8 cellular contexts compared by ENCODE assay signal in the genomic region with DNA sequence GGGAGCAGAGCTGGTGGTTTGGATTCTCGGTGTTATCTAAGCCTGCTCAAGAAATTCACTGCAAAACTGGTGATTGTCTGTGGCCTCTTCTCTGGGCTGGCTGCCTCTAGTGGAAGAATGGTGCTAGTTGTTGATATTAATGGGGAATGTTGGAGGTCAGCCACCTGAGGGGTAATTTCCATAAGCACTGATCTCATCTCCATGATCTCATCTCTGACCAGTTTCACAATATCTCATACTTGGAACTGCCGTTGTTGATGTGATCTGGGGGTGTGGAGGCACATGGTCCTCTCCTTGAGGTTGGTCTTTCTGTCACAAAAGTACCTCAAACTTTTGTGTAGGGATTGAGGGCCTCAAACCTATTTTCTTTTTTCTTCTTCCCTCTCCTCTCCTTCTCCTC.
A peak's percentile ranks its signal among the peaks of the same experiment; 100 is the strongest.
DNase-seq lines count a peak whose midpoint lies in the region; ATAC-seq and TF ChIP-seq lines count a peak whose summit lies in the region.

No MANE protein-coding gene starts in this region.

- peak; percentile 51 for TF ChIP-seq CTCF in astrocyte of the spinal cord (IDR thresholded peaks at IDR 0.05; ENCODE audit: low read depth, low read length)

- H3K4me3 ChIP-seq in astrocyte of the spinal cord (ENCODE audit: low read depth, low read length) = no peak overlapping the region

- peak; percentile 14 for DNase-seq in ELF-1 (ENCODE audit: low read depth, low spot score)
- DNase-seq in astrocyte of the spinal cord (ENCODE audit: low read depth, low spot score) = peak; percentile 92
- DNase-seq in medulla oblongata (ENCODE audit: extremely low spot score) = peak; percentile 5
- DNase-seq in NCI-H2081 treated with DMSO at 0.1 percent for 48 hours (lab: John Stamatoyannopoulos, UW) = no peak
- DNase-seq in DMS114 treated with DMSO at 0.1 percent for 48 hours (lab: John Stamatoyannopoulos, UW; ENCODE audit: unreplicated experiment) = no peak
- no peak for DNase-seq in NCI-H2227 (lab: John Stamatoyannopoulos, UW; ENCODE audit: unreplicated experiment)

- in situ Hi-C loops in astrocyte of the spinal cord (cut with HindIII; ENCODE audit: low sequenced_read_pairs) = no loop called here

- ATAC-seq in GM21367 (IDR thresholded peaks at IDR 0.05; ENCODE audit: unreplicated experiment) (peak; percentile 72), HG03520 (IDR thresholded peaks at IDR 0.05; ENCODE audit: unreplicated experiment) (peak; percentile 83)

Comparison
In these comparisons a context has a peak if more than half of its experiments do, and no peak if none do; other contexts are left out.
1. DNase-seq: peak in ELF-1 (single experiment), astrocyte of the spinal cord (single experiment) and medulla oblongata (single experiment); none in NCI-H2081 treated with DMSO at 0.1 percent for 48 hours (single experiment), DMS114 treated with DMSO at 0.1 percent for 48 hours (single experiment) and NCI-H2227 (single experiment).